Comparison of ENCODE assay signal across 1 cellular context in genomic region chr13:26253787-26254582, GRCh38.
TF ChIP-seq lines count a peak whose summit lies in the region.

Gene CDK8 (plus strand): TSS chr13:26254129. CDS start chr13:26254642, 513 bp downstream.

TF ChIP-seq in HepG2, 621 proteins besides CTCF, POLR2A, EP300 and RAD21 (continued from another document and continues in another):
- TF ChIP-seq THAP8 (CRISPR knock-in tag; IDR thresholded peaks at IDR 0.05; ENCODE audit: borderline replicate concordance) (no peak), ZNF337 (CRISPR knock-in tag; IDR thresholded peaks at IDR 0.05; ENCODE audit: borderline replicate concordance, low read depth) (no peak), AFF4 (CRISPR knock-in tag; IDR thresholded peaks at IDR 0.05) (no peak), NR3C1 (CRISPR knock-in tag; IDR thresholded peaks at IDR 0.05) (no peak), ELK4 (CRISPR knock-in tag; IDR thresholded peaks at IDR 0.05; ENCODE audit: borderline replicate concordance) (no peak), RBAK (CRISPR knock-in tag; IDR thresholded peaks at IDR 0.05) (no peak), ZNF747 (CRISPR knock-in tag; IDR thresholded peaks at IDR 0.05; ENCODE audit: borderline replicate concordance) (no peak), DPF2 (CRISPR knock-in tag; IDR thresholded peaks at IDR 0.05; ENCODE audit: borderline replicate concordance, low read depth) (no peak), CREBL2 (CRISPR knock-in tag; IDR thresholded peaks at IDR 0.05; ENCODE audit: borderline replicate concordance) (no peak), ZBTB10 (CRISPR knock-in tag; IDR thresholded peaks at IDR 0.05; ENCODE audit: borderline replicate concordance) (no peak), ZNF678 (CRISPR knock-in tag; IDR thresholded peaks at IDR 0.05) (no peak), MIER3 (CRISPR knock-in tag; IDR thresholded peaks at IDR 0.05; ENCODE audit: borderline replicate concordance) (0 out of 2 replicates have a peak, but pooled peaks have one; percentile 15), SSRP1 (CRISPR knock-in tag; IDR thresholded peaks at IDR 0.05) (no peak), ZNF878 (CRISPR knock-in tag; IDR thresholded peaks at IDR 0.05) (no peak), RXRB (CRISPR knock-in tag; IDR thresholded peaks at IDR 0.05; ENCODE audit: borderline replicate concordance) (no peak), SYNCRIP (IDR thresholded peaks at IDR 0.05; ENCODE audit: insufficient read depth, low read depth, low read length) (no peak), ZNF704 (CRISPR knock-in tag; IDR thresholded peaks at IDR 0.05; ENCODE audit: borderline replicate concordance) (no peak), ARID3A (IDR thresholded peaks at IDR 0.05; ENCODE audit: low read depth, low read length) (no peak), ZNF382 (CRISPR knock-in tag; IDR thresholded peaks at IDR 0.05; ENCODE audit: borderline replicate concordance) (no peak), GZF1 (CRISPR knock-in tag; IDR thresholded peaks at IDR 0.05) (no peak), HOMEZ (CRISPR knock-in tag; IDR thresholded peaks at IDR 0.05; ENCODE audit: low read depth) (no peak), CHD2 (IDR thresholded peaks at IDR 0.05; ENCODE audit: low read depth, low read length) (0 out of 2 replicates have a peak, but pooled peaks have one; percentile 13), DRAP1 (CRISPR knock-in tag; IDR thresholded peaks at IDR 0.05) (peak; percentile 65), PAX8 (CRISPR knock-in tag; IDR thresholded peaks at IDR 0.05; ENCODE audit: borderline replicate concordance) (no peak), ZNF83 (CRISPR knock-in tag; IDR thresholded peaks at IDR 0.05; ENCODE audit: borderline replicate concordance) (no peak), E2F5 (CRISPR knock-in tag; conservative IDR thresholded peaks at IDR 0.05) (no peak; the same call in 1 of the 2 replicates), AHR (CRISPR knock-in tag; IDR thresholded peaks at IDR 0.05) (no peak), SP4 (CRISPR knock-in tag; IDR thresholded peaks at IDR 0.05) (peak; percentile 93), ZNF550 (CRISPR knock-in tag; IDR thresholded peaks at IDR 0.05; ENCODE audit: borderline replicate concordance) (no peak), FLYWCH1 (CRISPR knock-in tag; IDR thresholded peaks at IDR 0.05) (no peak), ZNF792 (CRISPR knock-in tag; IDR thresholded peaks at IDR 0.05) (peak; percentile 27; the same call in 1 of the 2 replicates), ZNF609 (CRISPR knock-in tag; IDR thresholded peaks at IDR 0.05; ENCODE audit: borderline replicate concordance) (peak; percentile 24; the same call in 1 of the 2 replicates), MLXIP (CRISPR knock-in tag; IDR thresholded peaks at IDR 0.05; ENCODE audit: borderline replicate concordance) (no peak; the same call in 1 of the 2 replicates)
